8 cellular contexts compared by ENCODE assay signal in the genomic region with DNA sequence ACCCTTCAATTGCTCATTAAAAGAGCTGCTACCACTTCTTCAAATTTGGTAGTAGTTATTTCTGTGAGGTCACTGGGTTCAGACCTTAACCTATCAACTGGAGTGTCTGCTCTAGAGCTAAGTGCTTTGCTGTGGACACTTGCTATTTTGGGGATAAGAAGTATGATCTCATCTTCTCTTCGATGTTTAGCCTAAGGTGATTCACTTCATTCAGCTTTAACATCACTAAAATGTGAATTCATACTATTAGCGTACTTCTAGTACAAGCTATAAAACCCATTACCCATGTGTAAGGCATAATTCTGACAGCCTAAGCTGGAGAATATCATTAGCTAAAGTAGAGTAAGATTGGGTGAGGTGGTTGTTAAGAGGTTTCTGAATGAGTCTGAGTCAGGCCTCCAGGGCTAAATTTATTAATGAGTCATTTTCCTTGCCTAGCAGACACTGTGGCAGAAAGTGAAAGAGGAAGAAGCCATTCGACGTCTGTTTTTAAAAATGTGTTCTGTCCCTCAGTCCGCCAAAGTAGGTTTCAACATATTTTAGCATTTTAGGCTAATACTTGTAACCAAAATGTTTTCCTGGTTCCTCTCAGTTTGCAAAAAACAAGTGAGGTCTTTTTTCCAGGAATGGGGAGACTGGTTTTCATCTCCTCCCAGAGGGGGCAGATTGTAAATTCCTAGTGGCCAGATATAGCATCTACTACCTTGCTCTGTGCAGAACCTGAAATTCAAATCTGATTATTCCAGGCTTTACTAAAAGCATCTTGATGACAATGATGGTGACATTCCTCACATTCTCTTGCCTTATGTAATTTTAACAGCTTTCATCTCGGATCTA.
DNase-seq lines count a peak whose midpoint lies in the region; ATAC-seq and TF ChIP-seq lines count a peak whose summit lies in the region.

No MANE protein-coding gene starts in this region.

- H3K27me3 ChIP-seq in BJ (ENCODE audit: control insufficient read depth, insufficient read depth, low read length) (no peaks in the 10 kb centered on the region), duodenal mucosa (ENCODE audit: control insufficient read depth in 1 of 2, insufficient read depth in 2 of 2, low read length in 2 of 2) (no peaks in the 10 kb centered on the region), mucosa of rectum (ENCODE audit: control insufficient read depth in 2 of 2, insufficient read depth in 2 of 2, low read length in 2 of 2) (no peaks in the 10 kb centered on the region)

- peak overlapping the region; percentile 8 to 15 for H3K9ac ChIP-seq in duodenal mucosa (ENCODE audit: low read depth in 1 of 2, low read length in 2 of 2)
- no peak overlapping the region for H3K9ac ChIP-seq in mucosa of rectum (ENCODE audit: low read depth in 1 of 2, low read length in 2 of 2)

- peak overlapping the region; percentile 31 for H3K4me3 ChIP-seq in BJ (ENCODE audit: low read depth, low read length)
- peak overlapping the region; percentile 24 to 50 for H3K4me3 ChIP-seq in duodenal mucosa (ENCODE audit: low read depth in 1 of 2, low read length in 2 of 2)
- H3K4me3 ChIP-seq in mucosa of rectum (ENCODE audit: low read length in 2 of 2): peak overlapping the region; percentile 9 to 53

- peak; percentile 97 for ATAC-seq in HG03097 (IDR thresholded peaks at IDR 0.05; ENCODE audit: low FRiP score, unreplicated experiment)

- peak; percentile 52 for TF ChIP-seq CTCF in BJ (IDR thresholded peaks at IDR 0.05; ENCODE audit: insufficient read depth, low read depth, low read length)

- H3K27ac ChIP-seq in duodenal mucosa (ENCODE audit: low read depth, low read length) (no peak overlapping the region), mucosa of rectum (ENCODE audit: low read depth in 2 of 2, low read length in 2 of 2) (peak overlapping the region; percentile 53 to 65)

- H3K4me1 ChIP-seq in duodenal mucosa (ENCODE audit: control insufficient read depth in 1 of 2, insufficient read depth in 2 of 2, low read length in 2 of 2) (peaks cover 7% of the 10 kb centered on the region in 2 donors), mucosa of rectum (ENCODE audit: control insufficient read depth in 2 of 2, insufficient read depth in 2 of 2, low read length in 2 of 2) (peaks cover 0 to 2% of the 10 kb centered on the region in 2 donors)

- H3K9me3 ChIP-seq in duodenal mucosa (ENCODE audit: control insufficient read depth in 1 of 2, low read length in 2 of 2) (no peaks in the 10 kb centered on the region), mucosa of rectum (ENCODE audit: control insufficient read depth in 2 of 2, low read length in 2 of 2) (no peaks in the 10 kb centered on the region)

- CTCF ChIA-PET in BJ (lab: Yijun Ruan, JAX): interaction anchor here (1.0 to 2.3 kb wide), 4 partner anchors 11 to 180 kb away, joined by 3 to 10 read pairs (median 6); no protein-coding TSS in a partner anchor

- peak; percentile 65 for DNase-seq in BJ (ENCODE audit: low read depth)
- DNase-seq in GM19238 (ENCODE audit: insufficient read length, low spot score): peak; percentile 62
- peak; percentile 91 for DNase-seq in RKO (ENCODE audit: low spot score)
- DNase-seq in NCI-H146 treated with DMSO at 0.1 percent for 48 hours (lab: John Stamatoyannopoulos, UW; ENCODE audit: unreplicated experiment): no peak
- no peak for DNase-seq in D341Med (ENCODE audit: low spot score)

- H3K36me3 ChIP-seq in BJ (ENCODE audit: control insufficient read depth, insufficient read depth, low read length) (no peaks in the 10 kb centered on the region), duodenal mucosa (ENCODE audit: control insufficient read depth in 1 of 2, insufficient read depth in 2 of 2, low read length in 2 of 2) (no peaks in the 10 kb centered on the region), mucosa of rectum (ENCODE audit: control insufficient read depth in 2 of 2, insufficient read depth in 2 of 2, low read length in 2 of 2) (no peaks in the 10 kb centered on the region)

- POLR2A ChIA-PET in BJ (lab: Charles Lee): no interaction called here

Comparison
In these comparisons a context has a peak if more than half of its experiments do, and no peak if none do; other contexts are left out.
1. DNase-seq: peak in BJ (single experiment), GM19238 (single experiment) and RKO (single experiment); none in NCI-H146 treated with DMSO at 0.1 percent for 48 hours (single experiment) and D341Med (single experiment).
2. H3K9ac ChIP-seq: peak in duodenal mucosa (2 of 2); none in mucosa of rectum (0 of 2).
3. Peak in every context shown above with its lines, with median percentiles within 50 percentile points of each other: H3K4me3 ChIP-seq.